14 cellular contexts compared by ENCODE assay signal in the genomic region with DNA sequence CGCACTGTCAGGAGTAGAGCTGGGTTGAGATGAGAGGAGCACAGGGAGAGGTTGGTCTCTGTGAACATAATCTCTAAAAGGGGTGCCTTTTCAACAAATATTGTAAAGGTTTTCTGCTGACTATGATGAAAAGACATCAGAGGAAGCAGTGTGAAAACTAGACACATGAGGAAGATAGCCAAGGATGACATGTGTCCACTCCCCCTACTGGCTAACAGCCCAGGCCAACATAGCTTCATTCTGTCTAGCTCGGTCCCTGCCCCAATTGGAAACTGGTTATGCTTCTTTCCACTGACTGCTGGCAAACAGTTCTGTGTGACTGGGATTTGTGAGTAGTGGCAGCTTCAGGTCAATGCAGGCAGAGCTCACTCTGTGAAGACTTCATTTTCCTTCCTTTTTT.
DNase-seq lines count a peak whose midpoint lies in the region; ATAC-seq, FAIRE-seq and TF ChIP-seq lines count a peak whose summit lies in the region.
"Had no signal": no experiment of that assay in that cellular context is flagged by ENCODE, and none has a peak within 500 bp of the region (broad histone marks: within the 10 kb centered on the region; RNA-seq: fewer than 3 reads in every experiment).

No MANE protein-coding gene starts in this region.

- H3K79me2 ChIP-seq in HepG2 (ENCODE audit: insufficient read depth, low read length) = no peaks in the 10 kb centered on the region

- H3K4me1 ChIP-seq in HepG2 (ENCODE audit: insufficient read depth, low read length) = no peaks in the 10 kb centered on the region
- H3K4me1 ChIP-seq: tibial artery had no signal

- H3K36me3 Mint-ChIP-seq in Calu3 (ENCODE audit: insufficient read depth, unreplicated experiment) = no peaks in the 10 kb centered on the region
- H3K36me3 Mint-ChIP-seq: CD8-positive, alpha-beta T cell had no signal

- WGBS in HepG2 (ENCODE audit: low lambda C conversion rate) = 7% methylated on average over 1 of the region's 2 CpGs

- TF ChIP-seq POLR2A in HepG2 (IDR thresholded peaks at IDR 0.05; ENCODE audit: insufficient read depth in 1 of 2, low read depth in 2 of 2, low read length in 2 of 2) = no peak

- CTCF ChIA-PET in Calu3 (lab: Charles Lee) = interaction anchor here (0.9 to 1.0 kb wide), 2 partner anchors 18 to 62 kb away, joined by 3 to 5 read pairs; no protein-coding TSS in a partner anchor
- CTCF ChIA-PET in HepG2 (lab: Yijun Ruan, JAX; ENCODE audit: low intra/inter-chr PET ratio, low total read pairs) = no interaction called here

- H3K9me3 ChIP-seq in HepG2 (ENCODE audit: low read length) = no peaks in the 10 kb centered on the region
- H3K9me3 ChIP-seq: tibial artery had no signal

- TF ChIP-seq CTCF in Calu3 (IDR thresholded peaks at IDR 0.05; ENCODE audit: unreplicated experiment) (no peak), cardiac fibroblast (IDR thresholded peaks at IDR 0.05; ENCODE audit: low read depth, low read length) (peak; percentile 4), HepG2 (CRISPR knock-in tag; IDR thresholded peaks at IDR 0.05) (0 out of 2 replicates have a peak, but pooled peaks have one; percentile 6)

- ATAC-seq in HepG2 (peak; percentile 84), HG02973 (IDR thresholded peaks at IDR 0.05; ENCODE audit: unreplicated experiment) (no peak), GM19328 (IDR thresholded peaks at IDR 0.05; ENCODE audit: unreplicated experiment) (no peak), HG03354 (IDR thresholded peaks at IDR 0.05; ENCODE audit: poor library complexity, severe bottlenecking, unreplicated experiment) (no peak)
- ATAC-seq: CD8-positive, alpha-beta T cell; T-helper 17 cell had no signal

- no peaks in the 10 kb centered on the region for H3K4me1 Mint-ChIP-seq in Calu3 (ENCODE audit: low read depth, unreplicated experiment)
- H3K4me1 Mint-ChIP-seq: central memory CD8-positive, alpha-beta T cell; T-helper 17 cell had no signal

- in situ Hi-C loops in HepG2 (cut with HindIII; ENCODE audit: extremely low pct_ligation_motif_present, low pct_unique_long_range_greater_than_20kb) = no loop called here

- DNase-seq in Calu3 = peak; percentile 58
- peak; percentile 26 for DNase-seq in M059J (ENCODE audit: low read depth)
- DNase-seq in cardiac fibroblast (ENCODE audit: low read depth in 2 of 2) = peak in 1 of 2 donors; percentile 2
- DNase-seq in HepG2 (ENCODE audit: low spot score) = peak; percentile 6
- DNase-seq in AML-193 (lab: John Stamatoyannopoulos, UW) = no peak
- DNase-seq: CD8-positive, alpha-beta T cell; NCI-H2081 treated with DMSO at 0.1 percent for 48 hours; stimulated activated CD4-positive, alpha-beta T cell treated with anti-CD3 and anti-CD28 coated beads, Interleukin-4, amount 100 ng/mL, for 1 hour; T-helper 17 cell; tibial artery had no signal

- H3K4me2 ChIP-seq in HepG2 (ENCODE audit: low read depth, low read length) = no peak overlapping the region

- no peak overlapping the region for H3K27ac Mint-ChIP-seq in Calu3 (ENCODE audit: unreplicated experiment)
- H3K27ac Mint-ChIP-seq: CD8-positive, alpha-beta T cell; T-helper 17 cell had no signal

- H3K27ac ChIP-seq in HepG2 (ENCODE audit: extremely low read length, insufficient read depth, low read length) = no peak overlapping the region
- H3K27ac ChIP-seq: tibial artery had no signal

- H3K4me3 Mint-ChIP-seq in Calu3 (ENCODE audit: low read depth, unreplicated experiment) = no peak overlapping the region
- H3K4me3 Mint-ChIP-seq: CD8-positive, alpha-beta T cell; central memory CD8-positive, alpha-beta T cell; T-helper 17 cell had no signal

- POLR2A ChIA-PET in HepG2 (lab: Yijun Ruan, JAX) = no interaction called here

- intact Hi-C loops in Calu3 (cut with micrococcal nuclease; ENCODE audit: unreplicated experiment) = no loop called here
- intact Hi-C loops in HepG2 (cut with micrococcal nuclease; ENCODE audit: unreplicated experiment) = no loop called here

- TF ChIP-seq EP300 in HepG2 (IDR thresholded peaks at IDR 0.05; ENCODE audit: low read depth in 2 of 2, low read length in 2 of 2) (no peak), HepG2 (CRISPR knock-in tag; IDR thresholded peaks at IDR 0.05; ENCODE audit: borderline replicate concordance) (no peak)

- no peak overlapping the region for H3K9ac ChIP-seq in HepG2 (ENCODE audit: insufficient read depth, low read depth, low read length)

- H3K36me3 ChIP-seq in HepG2 (replicated peaks in 1 of 2; ENCODE audit: control insufficient read depth in 1 of 2, insufficient read depth in 2 of 2, low read length in 2 of 2) = no peaks in the 10 kb centered on the region
- H3K36me3 ChIP-seq: tibial artery had no signal

- FAIRE-seq in HepG2 (lab: Jason Lieb, UNC) = peak; percentile 23

- H4K20me1 ChIP-seq in HepG2 (ENCODE audit: insufficient read depth, low read length) = no peaks in the 10 kb centered on the region

- H2AFZ ChIP-seq in HepG2 (ENCODE audit: low read length) = no peak overlapping the region

- H3K27me3 ChIP-seq in HepG2 (ENCODE audit: control insufficient read depth in 1 of 2, insufficient read depth in 2 of 2, low read length in 2 of 2) = no peaks in the 10 kb centered on the region
- H3K27me3 ChIP-seq: tibial artery had no signal

- no peaks in the 10 kb centered on the region for H3K9me3 Mint-ChIP-seq in Calu3 (ENCODE audit: low read depth, unreplicated experiment)
- H3K9me3 Mint-ChIP-seq: CD8-positive, alpha-beta T cell had no signal

- H3K27me3 Mint-ChIP-seq in Calu3 (ENCODE audit: unreplicated experiment) = no peaks in the 10 kb centered on the region

- BruUV-seq in Calu3 (replicated peaks; lab: Mats Ljungman, UMichigan) (no TSS peak), HepG2 (replicated peaks; lab: Mats Ljungman, UMichigan) (no TSS peak)

- H3K4me3 ChIP-seq in cardiac fibroblast (replicated peaks in 1 of 2; ENCODE audit: low read depth in 2 of 2, low read length in 2 of 2) = no peak overlapping the region
- H3K4me3 ChIP-seq in HepG2 (replicated peaks in 1 of 3; ENCODE audit: insufficient read depth in 1 of 3, low read depth in 2 of 3, low read length in 3 of 3) = no peak overlapping the region
- H3K4me3 ChIP-seq: tibial artery had no signal

- TF ChIP-seq RAD21 in HepG2 (CRISPR knock-in tag; IDR thresholded peaks at IDR 0.05) = no peak

TF ChIP-seq in HepG2, 621 proteins besides CTCF, POLR2A, EP300 and RAD21:
- peak; percentile 76 for TF ChIP-seq MAFF (IDR thresholded peaks at IDR 0.05; ENCODE audit: low read depth, low read length)
- peak; percentile 57 to 84; a peak in 3 of 4 replicates for TF ChIP-seq MAFK (conservative IDR thresholded peaks at IDR 0.05 in 1 of 2, IDR thresholded peaks at IDR 0.05 in 1 of 2; ENCODE audit: low read length in 2 of 2)
- TF ChIP-seq ZNF781 (CRISPR knock-in tag; IDR thresholded peaks at IDR 0.05; ENCODE audit: borderline replicate concordance, not compliant biosample characterization) = no peak
- no peak for TF ChIP-seq HNF1B (CRISPR knock-in tag; IDR thresholded peaks at IDR 0.05)
TF ChIP-seq in HepG2: peak in this region for 2.

Comparison
In these comparisons a context has a peak if more than half of its experiments do, and no peak if none do; other contexts are left out.
1. DNase-seq: peak in Calu3 (single experiment), M059J (single experiment) and HepG2 (single experiment); none in AML-193 (0 of 2).